ENCODE assay signal across 8 cellular contexts in genomic region chr11:43358670-43359431, GRCh38. TPM values are rescaled to one million over a fixed set of nuclear protein-coding genes. Genes with fewer than 3 reads are reported as not detected.
DNase-seq lines count a peak whose midpoint lies in the region; ATAC-seq and TF ChIP-seq lines count a peak whose summit lies in the region.

Gene TTC17, plus strand, starts transcription at chr11:43358920. Its CDS starts 35 bp downstream, at chr11:43358955.

- H4K91ac ChIP-seq in trophoblast cell (ENCODE audit: low read depth, low read length) = peak within 1 kb of the TSS; percentile 96

- peak within 1 kb of the TSS; percentile 98 for H3K14ac ChIP-seq in trophoblast cell (ENCODE audit: low read length)

- H3K27me3 ChIP-seq in adipocyte (replicated peaks; ENCODE audit: control insufficient read depth, insufficient read depth, low read length) = no peaks in the 10 kb centered on the region
- H3K27me3 ChIP-seq in trophoblast cell (ENCODE audit: insufficient read depth, low read length) = no peaks in the 10 kb centered on the region
- no peaks in the 10 kb centered on the region for H3K27me3 ChIP-seq in transverse colon

- TF ChIP-seq CTCF in GM12865 (IDR thresholded peaks at IDR 0.05; ENCODE audit: insufficient read depth, low read depth, low read length, missing control alignments) (no peak), transverse colon (IDR thresholded peaks at IDR 0.05) (no peak)

- peak within 1 kb of the TSS; percentile 93 for H4K12ac ChIP-seq in trophoblast cell (ENCODE audit: low read depth, low read length)

- no CpG with 5 or more reads among the region's 66 CpGs for WGBS in trophoblast cell (ENCODE audit: extremely low coverage, insufficient coverage, insufficient read length)
- WGBS in transverse colon (ENCODE audit: low coverage in 1 of 2), 2 donors = 0 to 1% methylated on average over 4 to 52 of the region's 66 CpGs

- H3K4me2 ChIP-seq in trophoblast cell (ENCODE audit: low read length) = peak within 1 kb of the TSS; percentile 98

- peak within 1 kb of the TSS; percentile 11 for H2AK5ac ChIP-seq in trophoblast cell (ENCODE audit: low read length)

- in situ Hi-C loops in transverse colon (cut with MboI; ENCODE audit: low pct_ligation_motif_present in 1 of 4, low pct_unique_long_range_greater_than_20kb in 1 of 4, low sequenced_read_pairs in 3 of 4) = no loop called here

- peak; percentile 88 for TF ChIP-seq POLR2A in transverse colon (IDR thresholded peaks at IDR 0.05)

- peak within 1 kb of the TSS; percentile 62 for H3K27ac ChIP-seq in trophoblast cell (ENCODE audit: low read depth, low read length)
- H3K27ac ChIP-seq in transverse colon = peak within 1 kb of the TSS; percentile 91 to 96 (median 92)

- H3K4me3 ChIP-seq in GM12865 (ENCODE audit: low read depth, low read length) (peak within 1 kb of the TSS; percentile 85), adipocyte (ENCODE audit: low read length) (peak within 1 kb of the TSS; percentile 92), trophoblast cell (ENCODE audit: low read depth, low read length) (peak within 1 kb of the TSS; percentile 99), transverse colon (peak within 1 kb of the TSS; percentile 77 to 97 (median 92))

- peaks cover 6% of the 10 kb centered on the region for H3K79me1 ChIP-seq in trophoblast cell (ENCODE audit: low read length)

- H2AFZ ChIP-seq in trophoblast cell (ENCODE audit: insufficient read depth, low read length, poor library complexity) = peak within 1 kb of the TSS; percentile 99

- H3K4me1 ChIP-seq in adipocyte (ENCODE audit: control insufficient read depth, insufficient read depth, low read length) (peaks cover 28% of the 10 kb centered on the region), trophoblast cell (ENCODE audit: control insufficient read depth in 1 of 2, insufficient read depth in 2 of 2, low read length in 2 of 2) (peaks cover 0 to 1% of the 10 kb centered on the region in 2 experiments), transverse colon (peaks cover 11 to 26% (median 23%) of the 10 kb centered on the region in 4 donors)

- H4K8ac ChIP-seq in trophoblast cell (ENCODE audit: low read depth, low read length) = peak within 1 kb of the TSS; percentile 100

- peak within 1 kb of the TSS; percentile 95 for H3K9ac ChIP-seq in adipocyte (ENCODE audit: low read length)
- peak within 1 kb of the TSS; percentile 94 for H3K9ac ChIP-seq in trophoblast cell (ENCODE audit: low read length)

- H3K9me3 ChIP-seq in adipocyte (ENCODE audit: control insufficient read depth, low read length) = no peaks in the 10 kb centered on the region
- no peaks in the 10 kb centered on the region for H3K9me3 ChIP-seq in trophoblast cell (ENCODE audit: insufficient read depth, low read depth, low read length)
- H3K9me3 ChIP-seq in transverse colon = no peaks in the 10 kb centered on the region

- H2BK5ac ChIP-seq in trophoblast cell (ENCODE audit: low read depth, low read length, poor library complexity) = peak within 1 kb of the TSS; percentile 89

- H3K79me2 ChIP-seq in trophoblast cell (ENCODE audit: control insufficient read depth, insufficient read depth, low read length, poor library complexity) = peaks cover 7% of the 10 kb centered on the region

- no peak for TF ChIP-seq EP300 in transverse colon (IDR thresholded peaks at IDR 0.05; ENCODE audit: low read depth)

- H2BK12ac ChIP-seq in trophoblast cell (ENCODE audit: low read length) = no peak within 1 kb of the TSS

- H3K4ac ChIP-seq in trophoblast cell (ENCODE audit: low read depth, low read length) = peak within 1 kb of the TSS; percentile 93

- ATAC-seq in HG02763 (IDR thresholded peaks at IDR 0.05; ENCODE audit: unreplicated experiment) = peak; percentile 95

- H3K23ac ChIP-seq in trophoblast cell (ENCODE audit: low read length) = no peak within 1 kb of the TSS

- H2BK120ac ChIP-seq in trophoblast cell (ENCODE audit: insufficient read depth, low read length, poor library complexity) = peak within 1 kb of the TSS; percentile 94

- peak; percentile 96 for DNase-seq in GM12865 (ENCODE audit: low read depth)
- DNase-seq in NCI-H1417 treated with DMSO at 0.1 percent for 48 hours (lab: John Stamatoyannopoulos, UW) = peak; percentile 62
- DNase-seq in T follicular helper cell (ENCODE audit: low read depth) = peak; percentile 89
- peak; percentile 98 for DNase-seq in adipocyte (ENCODE audit: low read depth)
- peak; percentile 98 for DNase-seq in cardiac septum (ENCODE audit: low spot score)
- peak; percentile 94 to 95 for DNase-seq in trophoblast cell
- peak; percentile 95 for DNase-seq in transverse colon

- peak within 1 kb of the TSS; percentile 97 for H3K18ac ChIP-seq in trophoblast cell (ENCODE audit: low read length)

- H3K36me3 ChIP-seq in adipocyte (ENCODE audit: control insufficient read depth, insufficient read depth, low read length, severe bottlenecking) (no peaks in the 10 kb centered on the region), trophoblast cell (ENCODE audit: control insufficient read depth in 1 of 2, insufficient read depth in 2 of 2, low read length in 2 of 2) (no peaks in the 10 kb centered on the region), transverse colon (no peaks in the 10 kb centered on the region)

- intact Hi-C loops in cardiac septum (cut with DNase I) (loop anchor here (5.0 kb wide), 1 partner anchor 47 kb away; the partner anchor contains the start of gene API5), transverse colon (cut with DNase I; ENCODE audit: low total_unique reads) (no loop called here)

RNA-seq across cellular contexts. Expression of gene TTC17, which starts in this region (rescaled TPM):
- 32.1 TPM for total RNA-seq in cardiac septum
- polyA plus RNA-seq in trophoblast cell (2013) = 40.2 and 44.1 TPM in 2 replicates
- total RNA-seq in transverse colon = 100 to 1,000 TPM in 3 of 4 donors, 10 to 100 TPM in 1; 78.2 to 428 (median 131) TPM

Comparison
In these comparisons a context has a peak if more than half of its experiments do, and no peak if none do; other contexts are left out.
1. Peak in every context shown above with its lines: DNase-seq, ATAC-seq, H3K4me3 ChIP-seq and H3K27ac ChIP-seq.